In the genomic region with DNA sequence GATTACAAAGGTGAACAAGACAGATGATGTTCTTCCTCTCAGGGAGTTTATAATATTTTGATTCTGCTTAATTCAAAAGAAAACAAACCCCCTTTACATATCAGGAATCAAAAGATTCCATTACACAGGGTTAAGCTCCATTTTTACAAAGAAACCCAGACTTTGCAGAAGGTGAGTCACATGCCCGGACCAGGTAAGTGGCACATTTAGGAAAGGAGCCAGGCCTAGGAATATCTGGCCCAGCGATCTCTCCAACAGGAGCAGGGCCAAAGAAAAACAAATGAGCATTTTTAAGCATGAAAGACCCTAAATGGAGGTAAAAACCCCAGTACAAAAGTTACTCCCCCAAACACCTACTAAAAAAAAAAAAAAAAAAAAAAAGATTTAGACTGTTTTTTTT, we compare ENCODE assay signal across 1 cellular context.
TF ChIP-seq lines count a peak whose summit lies in the region.

No MANE protein-coding gene starts in this region.

TF ChIP-seq in A549, 52 proteins besides CTCF, POLR2A, EP300 and RAD21 (continued from another document):
- TF ChIP-seq, protein P1, sequence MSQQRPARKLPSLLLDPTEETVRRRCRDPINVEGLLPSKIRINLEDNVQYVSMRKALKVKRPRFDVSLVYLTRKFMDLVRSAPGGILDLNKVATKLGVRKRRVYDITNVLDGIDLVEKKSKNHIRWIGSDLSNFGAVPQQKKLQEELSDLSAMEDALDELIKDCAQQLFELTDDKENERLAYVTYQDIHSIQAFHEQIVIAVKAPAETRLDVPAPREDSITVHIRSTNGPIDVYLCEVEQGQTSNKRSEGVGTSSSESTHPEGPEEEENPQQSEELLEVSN (IDR thresholded peaks at IDR 0.05; ENCODE audit: borderline replicate concordance, low read depth): no peak
- no peak for TF ChIP-seq ZFP36 (IDR thresholded peaks at IDR 0.05; ENCODE audit: borderline replicate concordance, partially characterized antibody)
